8 cellular contexts compared by ENCODE assay signal in the genomic region with DNA sequence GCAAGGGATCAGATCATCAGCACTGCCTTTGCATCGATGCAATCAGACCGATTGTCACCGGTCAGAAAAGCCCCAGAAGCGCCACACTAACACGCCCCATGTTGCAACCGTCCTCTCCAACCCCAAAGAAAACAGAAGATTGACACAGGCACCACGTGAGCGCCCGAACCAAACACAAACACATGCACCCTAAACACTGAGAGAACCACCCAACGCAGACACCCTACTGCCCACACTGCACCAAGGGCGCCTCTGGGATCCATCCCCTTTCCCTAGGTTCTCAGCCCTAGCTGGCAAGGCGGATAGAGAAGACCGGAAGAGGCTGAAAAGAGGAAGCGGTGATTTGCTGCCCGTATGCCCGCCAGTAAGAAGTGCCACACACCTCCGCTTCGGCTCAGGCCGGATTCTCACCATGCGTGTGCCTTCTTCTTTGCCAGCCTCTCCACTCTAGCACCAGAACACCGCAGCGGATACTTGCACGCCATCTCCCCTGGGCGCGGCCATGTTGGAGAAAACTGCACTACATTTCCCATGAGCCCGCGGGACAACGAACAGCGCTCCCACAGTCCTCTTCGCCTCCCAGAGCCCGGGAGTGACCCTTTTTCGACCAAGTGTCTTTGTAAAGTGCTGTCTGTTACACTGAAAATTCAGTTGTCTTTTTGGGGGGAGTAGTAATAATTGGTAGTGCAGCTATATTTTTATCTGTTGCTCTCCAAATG. TPM values are rescaled to one million over a fixed set of nuclear protein-coding genes. Genes with fewer than 3 reads are reported as not detected.
DNase-seq lines count a peak whose midpoint lies in the region; ATAC-seq, FAIRE-seq and TF ChIP-seq lines count a peak whose summit lies in the region.

A gene with protein sequence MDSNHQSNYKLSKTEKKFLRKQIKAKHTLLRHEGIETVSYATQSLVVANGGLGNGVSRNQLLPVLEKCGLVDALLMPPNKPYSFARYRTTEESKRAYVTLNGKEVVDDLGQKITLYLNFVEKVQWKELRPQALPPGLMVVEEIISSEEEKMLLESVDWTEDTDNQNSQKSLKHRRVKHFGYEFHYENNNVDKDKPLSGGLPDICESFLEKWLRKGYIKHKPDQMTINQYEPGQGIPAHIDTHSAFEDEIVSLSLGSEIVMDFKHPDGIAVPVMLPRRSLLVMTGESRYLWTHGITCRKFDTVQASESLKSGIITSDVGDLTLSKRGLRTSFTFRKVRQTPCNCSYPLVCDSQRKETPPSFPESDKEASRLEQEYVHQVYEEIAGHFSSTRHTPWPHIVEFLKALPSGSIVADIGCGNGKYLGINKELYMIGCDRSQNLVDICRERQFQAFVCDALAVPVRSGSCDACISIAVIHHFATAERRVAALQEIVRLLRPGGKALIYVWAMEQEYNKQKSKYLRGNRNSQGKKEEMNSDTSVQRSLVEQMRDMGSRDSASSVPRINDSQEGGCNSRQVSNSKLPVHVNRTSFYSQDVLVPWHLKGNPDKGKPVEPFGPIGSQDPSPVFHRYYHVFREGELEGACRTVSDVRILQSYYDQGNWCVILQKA (minus strand): TSS at position 517 of the 719 bp plus-strand sequence. CDS start 4,842 bp downstream, outside the sequence.

- H3K27me3 Mint-ChIP-seq in T-helper 17 cell, result no peaks in the 10 kb centered on the region

- ATAC-seq in HG02678 (IDR thresholded peaks at IDR 0.05; ENCODE audit: unreplicated experiment) (peak; percentile 83), T-helper 17 cell (peak; percentile 97)

- peaks cover 2% of the 10 kb centered on the region for H3K36me3 Mint-ChIP-seq in T-helper 17 cell (ENCODE audit: low read depth)

- peak within 1 kb of the TSS; percentile 87 for H3K27ac ChIP-seq in angular gyrus (ENCODE audit: low read depth, low read length)

- FAIRE-seq in D721Med (lab: Jason Lieb, UNC), result no peak

- H3K9me3 ChIP-seq in T-helper 17 cell (ENCODE audit: control insufficient read depth, low read length, poor library complexity, severe bottlenecking), result no peaks in the 10 kb centered on the region

- DNase-seq in GM13976 (ENCODE audit: low spot score), result peak; percentile 77
- DNase-seq in NCI-H1417 (lab: John Stamatoyannopoulos, UW), result peak; percentile 71 to 92 (median 92)
- peak; percentile 61 to 67 (median 61) for DNase-seq in T-helper 17 cell
- DNase-seq in hepatic stellate cell (ENCODE audit: low spot score), result peak; percentile 71
- peak; percentile 13 for DNase-seq in retinal pigment epithelial cell (ENCODE audit: low read depth)
- DNase-seq in D721Med (ENCODE audit: insufficient read length, low spot score), result no peak

- H3K27ac Mint-ChIP-seq in T-helper 17 cell, result peak within 1 kb of the TSS; percentile 99

- in situ Hi-C loops in GM13976 (cut with MboI; ENCODE audit: low sequenced_read_pairs, unreplicated experiment), result no loop called here

- TF ChIP-seq CTCF in GM13976 (IDR thresholded peaks at IDR 0.05; ENCODE audit: borderline replicate concordance, control extremely low read depth, extremely low read depth, insufficient read depth, missing control alignments), result no peak
- no peak for TF ChIP-seq CTCF in retinal pigment epithelial cell (conservative IDR thresholded peaks at IDR 0.05; ENCODE audit: low read depth, low read length)
- TF ChIP-seq CTCF in D721Med (IDR thresholded peaks at IDR 0.05; ENCODE audit: insufficient read depth, missing control alignments), result no peak

- peak within 1 kb of the TSS; percentile 99 for H3K4me3 Mint-ChIP-seq in T-helper 17 cell

- peaks cover 34% of the 10 kb centered on the region for H3K4me1 Mint-ChIP-seq in T-helper 17 cell

- H3K4me3 ChIP-seq in retinal pigment epithelial cell (ENCODE audit: low read length), result peak within 1 kb of the TSS; percentile 100

RNA-seq across cellular contexts. Expression of the gene that starts here (rescaled TPM):
- 10 to 100 TPM in 1 of 2 donors, 1 to 10 TPM in 1; 8.9 to 12.4 TPM for total RNA-seq in T-helper 17 cell
